1 cellular context compared by ENCODE assay signal in genomic region chr20:16206817-16207216, GRCh38.
TF ChIP-seq lines count a peak whose summit lies in the region.

No MANE protein-coding gene starts in this region.

TF ChIP-seq in HepG2, 621 proteins besides CTCF, POLR2A, EP300 and RAD21:
- TF ChIP-seq MXD1 (CRISPR knock-in tag; IDR thresholded peaks at IDR 0.05) (no peak), ZNF841 (CRISPR knock-in tag; IDR thresholded peaks at IDR 0.05; ENCODE audit: borderline replicate concordance) (no peak), ATF3 (CRISPR knock-in tag; IDR thresholded peaks at IDR 0.05) (no peak), RARG (CRISPR knock-in tag; IDR thresholded peaks at IDR 0.05; ENCODE audit: low read depth) (no peak), ZFP36L2 (CRISPR knock-in tag; IDR thresholded peaks at IDR 0.05) (no peak), EZH2 (conservative IDR thresholded peaks at IDR 0.05; ENCODE audit: low read depth, low read length) (no peak), ARID5B (CRISPR knock-in tag; IDR thresholded peaks at IDR 0.05) (no peak), ZNF7 (CRISPR knock-in tag; IDR thresholded peaks at IDR 0.05) (no peak), TFDP2 (CRISPR knock-in tag; IDR thresholded peaks at IDR 0.05) (no peak), ZNF781 (CRISPR knock-in tag; IDR thresholded peaks at IDR 0.05; ENCODE audit: borderline replicate concordance, not compliant biosample characterization) (no peak), TSC22D2 (CRISPR knock-in tag; IDR thresholded peaks at IDR 0.05; ENCODE audit: borderline replicate concordance) (no peak), PREB (CRISPR knock-in tag; IDR thresholded peaks at IDR 0.05) (no peak), SSRP1 (CRISPR knock-in tag; IDR thresholded peaks at IDR 0.05) (no peak)
